ENCODE assay signal across 17 cellular contexts in the genomic region with DNA sequence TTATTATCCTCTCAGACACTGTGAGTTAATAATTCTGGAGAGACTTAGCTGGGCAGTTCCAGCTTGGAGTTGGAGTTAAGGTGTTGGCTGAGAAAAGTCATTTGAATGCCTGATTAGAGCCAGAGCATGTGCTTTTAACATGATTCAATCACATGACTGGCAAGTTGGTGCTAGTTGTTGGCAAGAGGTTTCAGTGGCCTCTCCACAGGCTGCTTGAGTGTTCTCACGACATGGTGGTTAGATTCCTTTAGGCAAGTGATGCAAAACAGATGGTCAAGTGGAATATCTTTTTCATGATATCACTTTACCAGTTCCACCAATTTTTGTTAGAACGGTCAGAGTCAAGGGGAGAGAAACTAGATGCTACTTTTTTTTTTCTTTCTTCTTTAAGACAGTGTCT.
DNase-seq lines count a peak whose midpoint lies in the region; ATAC-seq and TF ChIP-seq lines count a peak whose summit lies in the region.
"Had no signal": no experiment of that assay in that cellular context is flagged by ENCODE, and none has a peak within 500 bp of the region (broad histone marks: within the 10 kb centered on the region; RNA-seq: fewer than 3 reads in every experiment).

No MANE protein-coding gene starts in this region.

- H3K36me3 ChIP-seq in breast epithelium (no peaks in the 10 kb centered on the region), adipocyte (ENCODE audit: control insufficient read depth, insufficient read depth, low read length, severe bottlenecking) (no peaks in the 10 kb centered on the region)
- H3K36me3 ChIP-seq: gastroesophageal sphincter, pancreas had no signal

- H3K4me3 ChIP-seq in breast epithelium (no peak overlapping the region), adipocyte (ENCODE audit: low read length) (peak overlapping the region; percentile 5)
- H3K4me3 ChIP-seq: A549, gastroesophageal sphincter, pancreas, SK-N-MC had no signal

- H3K27me3 ChIP-seq in breast epithelium (no peaks in the 10 kb centered on the region), adipocyte (replicated peaks; ENCODE audit: control insufficient read depth, insufficient read depth, low read length) (no peaks in the 10 kb centered on the region), foreskin keratinocyte (no peaks in the 10 kb centered on the region)
- H3K27me3 ChIP-seq: gastroesophageal sphincter, pancreas had no signal

- H3K27ac ChIP-seq in breast epithelium (no peak overlapping the region), foreskin keratinocyte (peak overlapping the region; percentile 21)
- H3K27ac ChIP-seq: pancreas, SK-N-MC had no signal

- intact Hi-C loops in MCF 10A (cut with micrococcal nuclease) (no loop called here), breast epithelium (cut with DNase I; ENCODE audit: low total_unique reads) (no loop called here)

- TF ChIP-seq CTCF in MCF 10A (IDR thresholded peaks at IDR 0.05; ENCODE audit: unreplicated experiment) = no peak
- no peak for TF ChIP-seq CTCF in breast epithelium (IDR thresholded peaks at IDR 0.05)
- TF ChIP-seq CTCF in foreskin keratinocyte (conservative IDR thresholded peaks at IDR 0.05) = no peak

- H3K9ac ChIP-seq in adipocyte (ENCODE audit: low read length) = peak overlapping the region; percentile 62

- H3K4me3 Mint-ChIP-seq in MCF 10A (ENCODE audit: unreplicated experiment) = no peak overlapping the region

- H3K27ac Mint-ChIP-seq in MCF 10A (ENCODE audit: low read depth, unreplicated experiment) = peak overlapping the region; percentile 54

- peaks cover 28% of the 10 kb centered on the region for H3K4me1 Mint-ChIP-seq in MCF 10A (ENCODE audit: insufficient read depth, unreplicated experiment)

- H3K27me3 Mint-ChIP-seq in MCF 10A (ENCODE audit: insufficient read depth, unreplicated experiment) = no peaks in the 10 kb centered on the region

- H3K9me3 ChIP-seq in breast epithelium = no peaks in the 10 kb centered on the region
- peaks cover 8% of the 10 kb centered on the region for H3K9me3 ChIP-seq in adipocyte (ENCODE audit: control insufficient read depth, low read length)
- H3K9me3 ChIP-seq: gastroesophageal sphincter, pancreas had no signal

- H3K4me1 ChIP-seq in breast epithelium (no peaks in the 10 kb centered on the region), adipocyte (ENCODE audit: control insufficient read depth, insufficient read depth, low read length) (peaks cover 27% of the 10 kb centered on the region), foreskin keratinocyte (peaks cover 23% of the 10 kb centered on the region)
- H3K4me1 ChIP-seq: pancreas had no signal

- no peak for TF ChIP-seq POLR2A in breast epithelium (IDR thresholded peaks at IDR 0.05)

- no peaks in the 10 kb centered on the region for H3K9me3 Mint-ChIP-seq in MCF 10A (ENCODE audit: unreplicated experiment)

- POLR2A ChIA-PET in MCF 10A (lab: Yijun Ruan, JAX) = interaction anchor here (1.5 to 1.6 kb wide), 2 partner anchors 17 to 36 kb away, joined by 3 to 5 read pairs; no protein-coding TSS in a partner anchor

- CTCF ChIA-PET in MCF 10A (lab: Yijun Ruan, JAX) = no interaction called here

- DNase-seq in MCF 10A (ENCODE audit: unreplicated experiment) (peak; percentile 73), breast epithelium (ENCODE audit: low spot score in 2 of 2) (no peak), adipocyte (ENCODE audit: low read depth) (peak; percentile 85), foreskin keratinocyte (peak; percentile 97 to 98), NCI-H128 (lab: John Stamatoyannopoulos, UW; ENCODE audit: unreplicated experiment) (no peak), NOMO-1 treated with dmso at 0.1 percent for 144 hours (lab: John Stamatoyannopoulos, UW; ENCODE audit: unreplicated experiment) (no peak)
- DNase-seq: activated CD4-positive, CD25-positive, alpha-beta regulatory T cell treated with anti-CD3 and anti-CD28 coated beads, Interleukin-2, amount 50 U/mL, for 72 hours; caudate nucleus; NCI-H526; pancreas; stimulated activated CD4-positive, alpha-beta T cell treated with anti-CD3 and anti-CD28 coated beads, Interleukin-2, amount 100 ng/mL, for 48 hours; stimulated activated naive CD8-positive, alpha-beta T cell treated with anti-CD3 and anti-CD28 coated beads, Interleukin-15, Interleukin-2, amounts not matched to agents 100 U/mL and 50 U/mL, for 24 hours had no signal

- BruUV-seq in MCF 10A (replicated peaks; lab: Mats Ljungman, UMichigan) = no TSS peak

- ATAC-seq in foreskin keratinocyte = peak; percentile 87
- no peak for ATAC-seq in GM18858 (IDR thresholded peaks at IDR 0.05; ENCODE audit: unreplicated experiment)
- no peak for ATAC-seq in GM21737 (IDR thresholded peaks at IDR 0.05; ENCODE audit: unreplicated experiment)
- ATAC-seq: A549; gastroesophageal sphincter; pancreas; stimulated activated naive CD8-positive, alpha-beta T cell treated with anti-CD3 and anti-CD28 coated beads, Interleukin-15, Interleukin-2, amounts not matched to agents 100 U/mL and 50 U/mL, for 24 hours had no signal

- peaks cover 13% of the 10 kb centered on the region for H3K36me3 Mint-ChIP-seq in MCF 10A (ENCODE audit: insufficient read depth, unreplicated experiment)

Comparison
In these comparisons a context has a peak if more than half of its experiments do, and no peak if none do; other contexts are left out.
1. DNase-seq: peak in MCF 10A (single experiment), adipocyte (single experiment) and foreskin keratinocyte (2 of 2); none in breast epithelium (0 of 2), NCI-H128 (single experiment) and NOMO-1 treated with dmso at 0.1 percent for 144 hours (single experiment).